Comparison of ENCODE assay signal across 26 cellular contexts in genomic region chr10:21803374-21803773, GRCh38.
"Had no signal": no experiment of that assay in that cellular context is flagged by ENCODE, and none has a peak within 500 bp of the region (broad histone marks: within the 10 kb centered on the region; RNA-seq: fewer than 3 reads in every experiment).

No MANE protein-coding gene starts in this region.

- H3K4me1 Mint-ChIP-seq: activated B cell treated with CpG ODN at 0.5 μM for 24 hours had no signal

- H3K27me3 Mint-ChIP-seq: activated B cell treated with CpG ODN at 0.5 μM for 24 hours; activated CD4-positive, alpha-beta memory T cell treated with anti-CD3 and anti-CD28 coated beads for 36 hours; activated CD4-positive, alpha-beta T cell treated with anti-CD3 and anti-CD28 coated beads, Interleukin-2, amount 10 ng/mL, durations not matched to agents 7 days and 5 days; activated naive CD8-positive, alpha-beta T cell; activated T-helper 17 cell treated with anti-CD3 and anti-CD28 coated beads, Interleukin-2, amount 50 U/mL, for 72 hours; brain; T-helper 17 cell had no signal

- DNase-seq: activated B cell treated with CpG ODN at 0.5 μM for 24 hours; activated CD4-positive, alpha-beta memory T cell treated with anti-CD3 and anti-CD28 coated beads for 36 hours; activated CD4-positive, alpha-beta T cell treated with anti-CD3 and anti-CD28 coated beads, Interleukin-2, amount 10 ng/mL, durations not matched to agents 7 days and 5 days; activated gamma-delta T cell; activated naive CD4-positive, alpha-beta T cell treated with anti-CD3 and anti-CD28 coated beads for 36 hours; activated T-cell treated with anti-CD3 and anti-CD28 coated beads for 4 hours; activated T-cell treated with anti-CD3 and anti-CD28 coated beads, Interleukin-2, amount 50 U/mL, for 48 hours; amygdala; cerebellar nuclear complex; NCI-H1436; NCI-H187 treated with DMSO at 0.1 percent for 48 hours; NCI-H2081 treated with DMSO at 0.1 percent for 48 hours; NCI-H2171; NCI-H226; NCI-H510A; NCI-H526 treated with DMSO at 0.1 percent for 48 hours; PC-3; SIG-M5; T-helper 17 cell; T-helper 9 cell had no signal

- H3K4me2 ChIP-seq: KMS-11 had no signal

- H3K9me3 Mint-ChIP-seq: activated CD4-positive, alpha-beta memory T cell treated with anti-CD3 and anti-CD28 coated beads for 36 hours; activated CD4-positive, alpha-beta T cell treated with anti-CD3 and anti-CD28 coated beads, Interleukin-2, amount 10 ng/mL, durations not matched to agents 7 days and 5 days; activated naive CD4-positive, alpha-beta T cell treated with anti-CD3 and anti-CD28 coated beads for 36 hours had no signal

- H3K27ac Mint-ChIP-seq: activated B cell treated with CpG ODN at 0.5 μM for 24 hours; activated CD4-positive, alpha-beta memory T cell treated with anti-CD3 and anti-CD28 coated beads for 36 hours; activated CD4-positive, alpha-beta T cell treated with anti-CD3 and anti-CD28 coated beads, Interleukin-2, amount 10 ng/mL, durations not matched to agents 7 days and 5 days; activated naive CD4-positive, alpha-beta T cell treated with anti-CD3 and anti-CD28 coated beads for 36 hours; activated naive CD8-positive, alpha-beta T cell; activated T-helper 17 cell treated with anti-CD3 and anti-CD28 coated beads, Interleukin-2, amount 50 U/mL, for 72 hours; brain; T-helper 17 cell had no signal

- H3K9ac ChIP-seq: KMS-11 had no signal

- FAIRE-seq: astrocyte, RCC 7860 had no signal

- ATAC-seq: activated T-helper 17 cell treated with anti-CD3 and anti-CD28 coated beads, Interleukin-2, amount 50 U/mL, for 72 hours; PC-3; T-helper 17 cell had no signal

- H3K4me3 Mint-ChIP-seq: activated B cell treated with CpG ODN at 0.5 μM for 24 hours; activated CD4-positive, alpha-beta memory T cell treated with anti-CD3 and anti-CD28 coated beads for 36 hours; activated CD4-positive, alpha-beta T cell treated with anti-CD3 and anti-CD28 coated beads, Interleukin-2, amount 10 ng/mL, durations not matched to agents 7 days and 5 days; activated naive CD4-positive, alpha-beta T cell treated with anti-CD3 and anti-CD28 coated beads for 36 hours; activated naive CD8-positive, alpha-beta T cell; activated T-helper 17 cell treated with anti-CD3 and anti-CD28 coated beads, Interleukin-2, amount 50 U/mL, for 72 hours; brain; T-helper 17 cell had no signal

- H3K27ac ChIP-seq: KMS-11 had no signal
